ENCODE assay signal across 19 cellular contexts in the genomic region with DNA sequence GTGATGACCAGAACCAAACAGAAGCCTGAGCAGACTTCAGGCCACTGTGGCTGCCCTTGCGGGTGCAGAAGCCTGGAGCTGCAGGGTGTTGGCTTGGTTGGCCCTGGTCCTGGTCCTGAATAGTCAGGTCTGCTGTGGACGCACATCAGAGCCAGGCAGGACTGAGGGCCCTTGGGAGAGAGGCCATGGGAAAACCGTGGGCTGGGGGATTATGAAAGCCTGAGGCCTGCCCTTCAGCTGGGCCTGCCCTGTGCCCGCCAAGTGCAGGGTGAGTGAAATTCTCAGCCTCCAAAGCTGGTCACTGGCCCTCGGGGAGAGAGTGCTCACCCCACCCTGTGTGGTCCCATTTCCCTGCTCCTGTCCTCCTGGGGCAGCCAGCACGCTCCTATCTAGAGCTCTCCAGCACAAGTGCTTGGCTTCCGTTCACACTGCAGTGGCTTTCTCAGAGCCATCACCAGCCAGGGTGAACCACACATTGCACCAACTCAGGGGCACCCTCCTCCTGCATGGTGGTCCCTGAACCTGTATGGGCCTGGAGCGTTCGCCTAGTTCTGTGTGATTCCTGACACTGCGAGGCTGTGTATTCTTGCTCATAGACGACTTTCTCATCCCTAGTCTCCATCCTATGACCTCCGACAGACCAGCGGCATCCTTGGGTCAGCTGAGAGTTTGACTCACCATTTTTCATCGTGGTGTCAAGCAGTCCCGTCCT.
A peak's percentile ranks its signal among the peaks of the same experiment; 100 is the strongest.
DNase-seq lines count a peak whose midpoint lies in the region; ATAC-seq lines count a peak whose summit lies in the region.
"Had no signal": no experiment of that assay in that cellular context is flagged by ENCODE, and none has a peak within 500 bp of the region (broad histone marks: within the 10 kb centered on the region; RNA-seq: fewer than 3 reads in every experiment).

No MANE protein-coding gene starts in this region.

- H3K4me1 Mint-ChIP-seq in stimulated activated naive CD8-positive, alpha-beta T cell treated with anti-CD3 and anti-CD28 coated beads, Interleukin-15, amount 100 ng/mL, for 72 hours, result peaks cover 7% of the 10 kb centered on the region
- peaks cover 0 to 4% of the 10 kb centered on the region in 2 donors for H3K4me1 Mint-ChIP-seq in natural killer cell treated with Interleukin-12 subunit alpha and Interleukin-12 subunit beta and Interleukin-15 and Interleukin-18, amount 100 ng/mL, for 72 hours (ENCODE audit: low read depth in 2 of 2)
- H3K4me1 Mint-ChIP-seq: B cell; CD4-positive, CD25-positive, alpha-beta regulatory T cell had no signal

- no peak overlapping the region for H3K4me3 Mint-ChIP-seq in stimulated activated naive CD8-positive, alpha-beta T cell treated with anti-CD3 and anti-CD28 coated beads, Interleukin-15, amount 100 ng/mL, for 72 hours
- no peak overlapping the region for H3K4me3 Mint-ChIP-seq in natural killer cell treated with Interleukin-12 subunit alpha and Interleukin-12 subunit beta and Interleukin-15 and Interleukin-18, amount 100 ng/mL, for 72 hours
- H3K4me3 Mint-ChIP-seq: B cell; CD4-positive, CD25-positive, alpha-beta regulatory T cell had no signal

- H3K36me3 Mint-ChIP-seq in natural killer cell treated with Interleukin-12 subunit alpha and Interleukin-12 subunit beta and Interleukin-15 and Interleukin-18, amount 100 ng/mL, for 72 hours, result no peaks in the 10 kb centered on the region
- H3K36me3 Mint-ChIP-seq: CD4-positive, CD25-positive, alpha-beta regulatory T cell had no signal

- H3K9me3 Mint-ChIP-seq in stimulated activated naive CD8-positive, alpha-beta T cell treated with anti-CD3 and anti-CD28 coated beads, Interleukin-15, amount 100 ng/mL, for 72 hours, result no peaks in the 10 kb centered on the region
- no peaks in the 10 kb centered on the region for H3K9me3 Mint-ChIP-seq in natural killer cell treated with Interleukin-12 subunit alpha and Interleukin-12 subunit beta and Interleukin-15 and Interleukin-18, amount 100 ng/mL, for 72 hours
- H3K9me3 Mint-ChIP-seq: CD4-positive, CD25-positive, alpha-beta regulatory T cell had no signal

- H3K27ac Mint-ChIP-seq in stimulated activated naive CD8-positive, alpha-beta T cell treated with anti-CD3 and anti-CD28 coated beads, Interleukin-15, amount 100 ng/mL, for 72 hours, result no peak overlapping the region
- H3K27ac Mint-ChIP-seq in natural killer cell treated with Interleukin-12 subunit alpha and Interleukin-12 subunit beta and Interleukin-15 and Interleukin-18, amount 100 ng/mL, for 72 hours, result no peak overlapping the region
- H3K27ac Mint-ChIP-seq: B cell; CD4-positive, CD25-positive, alpha-beta regulatory T cell had no signal

- ATAC-seq in stimulated activated naive CD8-positive, alpha-beta T cell treated with anti-CD3 and anti-CD28 coated beads, Interleukin-15, amount 100 ng/mL, for 72 hours, result peak; percentile 25
- no peak for ATAC-seq in stimulated activated naive CD8-positive, alpha-beta T cell treated with anti-CD3 and anti-CD28 coated beads, Interleukin-15, Interleukin-2, amounts not matched to agents 100 U/mL and 50 U/mL, for 24 hours
- peak; percentile 13 for ATAC-seq in esophagus mucosa
- peak; percentile 14 to 25 for ATAC-seq in natural killer cell treated with Interleukin-12 subunit alpha and Interleukin-12 subunit beta and Interleukin-15 and Interleukin-18, amount 100 ng/mL, for 72 hours
- no peak for ATAC-seq in HG03108 (IDR thresholded peaks at IDR 0.05; ENCODE audit: unreplicated experiment)
- no peak for ATAC-seq in GM21737 (IDR thresholded peaks at IDR 0.05; ENCODE audit: unreplicated experiment)
- ATAC-seq: A549 had no signal

- H3K27me3 Mint-ChIP-seq in stimulated activated naive CD8-positive, alpha-beta T cell treated with anti-CD3 and anti-CD28 coated beads, Interleukin-15, amount 100 ng/mL, for 72 hours, result peaks cover 9% of the 10 kb centered on the region
- H3K27me3 Mint-ChIP-seq in natural killer cell treated with Interleukin-12 subunit alpha and Interleukin-12 subunit beta and Interleukin-15 and Interleukin-18, amount 100 ng/mL, for 72 hours, result peaks cover 0 to 5% of the 10 kb centered on the region in 2 donors
- H3K27me3 Mint-ChIP-seq: CD4-positive, CD25-positive, alpha-beta regulatory T cell had no signal

- no peak for DNase-seq in stimulated activated naive CD8-positive, alpha-beta T cell treated with anti-CD3 and anti-CD28 coated beads, Interleukin-15, amount 100 ng/mL, for 72 hours
- no peak for DNase-seq in stimulated activated naive CD8-positive, alpha-beta T cell treated with anti-CD3 and anti-CD28 coated beads, Interleukin-15, Interleukin-2, amounts not matched to agents 100 U/mL and 50 U/mL, for 24 hours
- no peak for DNase-seq in natural killer cell treated with Interleukin-12 subunit alpha and Interleukin-12 subunit beta and Interleukin-15 and Interleukin-18, amount 100 ng/mL, for 72 hours (ENCODE audit: low spot score)
- DNase-seq in activated CD4-positive, alpha-beta T cell treated with anti-CD3 and anti-CD28 coated beads for 1 hour, result no peak
- DNase-seq: CD4-positive, CD25-positive, alpha-beta regulatory T cell; EL; GF-D8; KG1; NCI-H1092; NCI-H1436; NCI-H2029 treated with DMSO at 0.1 percent for 48 hours; NCI-H2171; NCI-H524 treated with DMSO at 0.1 percent for 48 hours; SHP77 had no signal

Comparison
In these comparisons a context has a peak if more than half of its experiments do, and no peak if none do; other contexts are left out.
1. ATAC-seq: peak in stimulated activated naive CD8-positive, alpha-beta T cell treated with anti-CD3 and anti-CD28 coated beads, Interleukin-15, amount 100 ng/mL, for 72 hours (single experiment), esophagus mucosa (single experiment) and natural killer cell treated with Interleukin-12 subunit alpha and Interleukin-12 subunit beta and Interleukin-15 and Interleukin-18, amount 100 ng/mL, for 72 hours (2 of 2); none in stimulated activated naive CD8-positive, alpha-beta T cell treated with anti-CD3 and anti-CD28 coated beads, Interleukin-15, Interleukin-2, amounts not matched to agents 100 U/mL and 50 U/mL, for 24 hours (single experiment), HG03108 (single experiment) and GM21737 (single experiment).